Comparison of ENCODE assay signal across 9 cellular contexts in the genomic region with DNA sequence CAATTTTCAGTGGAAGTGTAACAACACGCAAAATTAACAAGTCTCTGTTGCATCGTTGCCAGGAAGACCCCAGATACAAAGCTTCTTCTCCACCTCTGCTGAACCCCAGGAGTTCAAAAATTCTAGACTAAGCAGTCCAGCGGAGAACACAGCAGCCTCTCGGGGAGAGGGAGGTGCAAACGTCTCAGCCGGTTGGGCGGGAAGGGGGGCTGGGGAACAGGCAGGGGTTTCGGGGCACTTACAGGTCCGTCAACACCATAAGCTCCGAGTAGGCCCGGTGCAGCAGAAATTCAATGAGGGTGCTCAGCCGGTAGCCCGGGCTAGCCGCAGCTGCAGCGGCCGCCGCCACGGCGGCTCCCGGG. TPM values are rescaled to one million over a fixed set of nuclear protein-coding genes. Genes with fewer than 3 reads are reported as not detected.
DNase-seq lines count a peak whose midpoint lies in the region; ATAC-seq, FAIRE-seq and TF ChIP-seq lines count a peak whose summit lies in the region.
"Had no signal": no experiment of that assay in that cellular context is flagged by ENCODE, and none has a peak within 500 bp of the region (broad histone marks: within the 10 kb centered on the region; RNA-seq: fewer than 3 reads in every experiment).

No MANE protein-coding gene starts in this region.

- intact Hi-C loops in kidney (cut with DNase I) = no loop called here

- DNase-seq in NCI-H748 (lab: John Stamatoyannopoulos, UW; ENCODE audit: unreplicated experiment) = peak; percentile 57
- no peak for DNase-seq in NCI-H748 treated with DMSO at 0.1 percent for 48 hours (lab: John Stamatoyannopoulos, UW)
- peak; percentile 28 for DNase-seq in NCI-H526 treated with DMSO at 0.1 percent for 48 hours (lab: John Stamatoyannopoulos, UW)
- no peak for DNase-seq in astrocyte of the cerebellum (ENCODE audit: low read depth)
- DNase-seq in kidney = no peak
- peak; percentile 1 to 18 for DNase-seq in stimulated activated CD4-positive, alpha-beta T cell treated with anti-CD3 and anti-CD28 coated beads, Interleukin-2, amount 100 ng/mL, for 48 hours
- DNase-seq in effector CD4-positive, alpha-beta T cell = no peak

- peak overlapping the region; percentile 24 to 75 for H3K9ac ChIP-seq in kidney (ENCODE audit: low read length in 2 of 2)

- TF ChIP-seq CTCF in astrocyte of the cerebellum (IDR thresholded peaks at IDR 0.05; ENCODE audit: low read depth, low read length, missing control alignments) = no peak
- TF ChIP-seq CTCF in kidney (IDR thresholded peaks at IDR 0.05; ENCODE audit: borderline replicate concordance, extremely low read depth, insufficient read depth) = no peak

- H3K9me3 ChIP-seq in kidney (ENCODE audit: control insufficient read depth in 1 of 2, low read length in 2 of 2) = no peaks in the 10 kb centered on the region

- H3K4me3 ChIP-seq in astrocyte of the cerebellum (ENCODE audit: low read depth, low read length) (peak overlapping the region; percentile 61), kidney (ENCODE audit: low read length in 2 of 2) (peak overlapping the region; percentile 82 to 84)

- FAIRE-seq in kidney (lab: Jason Lieb, UNC) = no peak
- FAIRE-seq: endometrium had no signal

- H3K27ac ChIP-seq in kidney (ENCODE audit: low read depth in 2 of 2, low read length in 2 of 2) = peak overlapping the region; percentile 95 to 97

- H3K36me3 ChIP-seq in kidney (ENCODE audit: control insufficient read depth in 1 of 2, insufficient read depth in 2 of 2, low read length in 2 of 2) = no peaks in the 10 kb centered on the region

- in situ Hi-C loops in astrocyte of the cerebellum (cut with HindIII; ENCODE audit: low sequenced_read_pairs) = no loop called here

- no peaks in the 10 kb centered on the region for H3K4me1 ChIP-seq in kidney (ENCODE audit: control insufficient read depth in 1 of 2, insufficient read depth in 1 of 2, low read depth in 1 of 2, low read length in 2 of 2)

- no peak for ATAC-seq in HG03025 (IDR thresholded peaks at IDR 0.05; ENCODE audit: low FRiP score, unreplicated experiment)

RNA-seq across cellular contexts. Expression of a gene that starts 0.4 kb away (rescaled TPM):
- 53.7 TPM for total RNA-seq in kidney
- polyA plus RNA-seq in kidney (ENCODE audit: insufficient read depth, low read depth, low replicate concordance) = 5.9 TPM

Comparison
In these comparisons a context has a peak if more than half of its experiments do, and no peak if none do; other contexts are left out.
1. DNase-seq: peak in NCI-H748 (single experiment), NCI-H526 treated with DMSO at 0.1 percent for 48 hours (single experiment) and stimulated activated CD4-positive, alpha-beta T cell treated with anti-CD3 and anti-CD28 coated beads, Interleukin-2, amount 100 ng/mL, for 48 hours (2 of 2); none in NCI-H748 treated with DMSO at 0.1 percent for 48 hours (single experiment), astrocyte of the cerebellum (single experiment), kidney (single experiment) and effector CD4-positive, alpha-beta T cell (single experiment).